ENCODE assay signal across 27 cellular contexts in the genomic region with DNA sequence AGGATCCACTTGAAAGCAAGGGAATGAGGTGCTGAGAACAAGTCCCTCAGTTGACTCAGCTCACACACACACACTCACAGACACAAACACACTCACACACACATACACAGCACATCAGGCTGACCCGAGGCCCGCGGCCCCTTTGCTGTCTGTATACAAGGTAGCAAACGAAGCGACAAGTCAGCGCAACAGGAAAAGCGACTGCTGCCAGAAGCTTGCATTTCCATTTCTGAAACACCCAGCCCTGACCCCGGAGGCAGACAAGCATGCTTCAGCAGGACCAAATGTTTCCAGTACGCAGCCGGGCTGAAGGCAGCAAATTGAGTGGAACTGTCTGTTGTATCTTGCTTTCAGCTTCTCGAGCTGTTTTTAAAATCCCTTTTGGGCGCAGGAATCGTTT.
"Had no signal": no experiment of that assay in that cellular context is flagged by ENCODE, and none has a peak within 500 bp of the region (broad histone marks: within the 10 kb centered on the region; RNA-seq: fewer than 3 reads in every experiment).

No MANE protein-coding gene starts in this region.

- H3K27me3 ChIP-seq: ovary, right lobe of liver, testis had no signal

- H3K4me1 ChIP-seq: left lung, right lobe of liver had no signal

- H3K27ac Mint-ChIP-seq: effector memory CD8-positive, alpha-beta T cell; mesothelial cell of epicardium; naive thymus-derived CD4-positive, alpha-beta T cell; nephron; type B pancreatic cell had no signal

- H3K9me3 Mint-ChIP-seq: effector memory CD8-positive, alpha-beta T cell; mesothelial cell of epicardium; naive thymus-derived CD4-positive, alpha-beta T cell; nephron; stimulated activated naive CD8-positive, alpha-beta T cell treated with anti-CD3 and anti-CD28 coated beads, Interleukin-15, amount 100 ng/mL, for 72 hours; type B pancreatic cell had no signal

- H3K4me3 Mint-ChIP-seq: effector memory CD8-positive, alpha-beta T cell; mesothelial cell of epicardium; naive thymus-derived CD4-positive, alpha-beta T cell; nephron; stimulated activated naive CD8-positive, alpha-beta T cell treated with anti-CD3 and anti-CD28 coated beads, Interleukin-15, amount 100 ng/mL, for 72 hours; type B pancreatic cell had no signal

- H3K36me3 Mint-ChIP-seq: mesothelial cell of epicardium; naive thymus-derived CD4-positive, alpha-beta T cell; type B pancreatic cell had no signal

- H3K4me1 Mint-ChIP-seq: naive thymus-derived CD4-positive, alpha-beta T cell; stimulated activated naive CD8-positive, alpha-beta T cell treated with anti-CD3 and anti-CD28 coated beads, Interleukin-15, amount 100 ng/mL, for 72 hours had no signal

- DNase-seq: cerebellar nuclear complex; cortex of kidney; effector memory CD8-positive, alpha-beta T cell; erythroblast; head of caudate nucleus; kidney; left lung; mesenchymal stem cell; mucosa of descending colon; naive thymus-derived CD4-positive, alpha-beta T cell; nucleus accumbens; ovary; right lobe of liver; small intestine; stimulated activated CD4-positive, alpha-beta T cell treated with anti-CD3 and anti-CD28 coated beads, Interleukin-12 subunit alpha, Interleukin-12 subunit beta, amount 100 ng/mL, for 4 hours; stimulated activated CD4-positive, alpha-beta T cell treated with anti-CD3 and anti-CD28 coated beads, Interleukin-1b, Interleukin-23, amount 100 ng/mL, for 48 hours; stimulated activated CD4-positive, alpha-beta T cell treated with anti-CD3 and anti-CD28 coated beads, Interleukin-4, amount 100 ng/mL, for 1 hour; stimulated activated CD8-positive, alpha-beta memory T cell treated with anti-CD3 and anti-CD28 coated beads, Interleukin-4, amount 100 ng/mL, for 48 hours; stimulated activated naive CD4-positive, alpha-beta T cell; stimulated activated naive CD8-positive, alpha-beta T cell treated with anti-CD3 and anti-CD28 coated beads, Interleukin-15, amount 100 ng/mL, for 72 hours; testis; tibial artery had no signal

- H3K9me3 ChIP-seq: left lung, mucosa of descending colon, ovary, right lobe of liver, testis, tibial artery had no signal

- FAIRE-seq: endometrium, frontal cortex, kidney, small intestine had no signal

- ATAC-seq: effector memory CD8-positive, alpha-beta T cell; left lung; mucosa of descending colon; naive thymus-derived CD4-positive, alpha-beta T cell; right lobe of liver; stimulated activated naive CD8-positive, alpha-beta T cell treated with anti-CD3 and anti-CD28 coated beads, Interleukin-15, amount 100 ng/mL, for 72 hours had no signal

- H3K27me3 Mint-ChIP-seq: stimulated activated naive CD8-positive, alpha-beta T cell treated with anti-CD3 and anti-CD28 coated beads, Interleukin-15, amount 100 ng/mL, for 72 hours had no signal

- H3K27ac ChIP-seq: left lung, ovary, right lobe of liver, testis, tibial artery had no signal

- H3K36me3 ChIP-seq: left lung, ovary, right lobe of liver, tibial artery had no signal

- H3K4me3 ChIP-seq: left lung, mucosa of descending colon, ovary, right lobe of liver, testis, tibial artery had no signal
